22 cellular contexts compared by ENCODE assay signal in the genomic region with DNA sequence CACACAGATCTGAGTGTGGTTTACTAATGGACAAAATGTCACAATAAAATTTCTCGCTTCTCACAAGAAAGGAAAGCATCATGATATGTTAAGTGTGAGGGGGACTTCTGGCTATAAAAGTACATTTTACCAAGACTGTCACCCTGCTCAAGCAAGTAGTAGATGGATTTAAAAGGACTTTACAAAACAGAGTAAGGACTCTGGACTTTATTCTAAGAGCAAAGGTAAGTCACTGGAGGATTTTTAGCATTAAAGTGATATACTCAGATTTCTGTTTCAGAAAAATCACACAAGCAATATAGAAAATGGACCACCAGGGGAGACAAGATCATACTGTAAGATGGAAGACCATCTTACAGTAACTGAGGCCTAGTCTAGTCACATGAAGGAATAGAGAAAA. TPM values are rescaled to one million over a fixed set of nuclear protein-coding genes. Genes with fewer than 3 reads are reported as not detected.
A peak's percentile ranks its signal among the peaks of the same experiment; 100 is the strongest.
DNase-seq lines count a peak whose midpoint lies in the region; FAIRE-seq and TF ChIP-seq lines count a peak whose summit lies in the region.
"Had no signal": no experiment of that assay in that cellular context is flagged by ENCODE, and none has a peak within 500 bp of the region (broad histone marks: within the 10 kb centered on the region; RNA-seq: fewer than 3 reads in every experiment).

No MANE protein-coding gene starts in this region.

- H3K27ac Mint-ChIP-seq in MCF 10A (ENCODE audit: low read depth, unreplicated experiment): no peak overlapping the region
- peak overlapping the region; percentile 74 for H3K27ac Mint-ChIP-seq in osteocyte (ENCODE audit: unreplicated experiment)
- H3K27ac Mint-ChIP-seq: CD8-positive, alpha-beta T cell; GM23338; H9; HFFc6 had no signal

- H3K79me2 ChIP-seq in mammary epithelial cell (ENCODE audit: insufficient read depth, low read length) (peaks cover 45% of the 10 kb centered on the region), Loucy (ENCODE audit: insufficient read depth, low read length) (peaks cover 43% of the 10 kb centered on the region)

- peaks cover 13% of the 10 kb centered on the region for H3K4me1 ChIP-seq in mammary epithelial cell (ENCODE audit: insufficient read depth, low read length)
- peaks cover 16% of the 10 kb centered on the region for H3K4me1 ChIP-seq in Loucy (ENCODE audit: insufficient read depth, low read length, poor library complexity, severe bottlenecking)
- peaks cover 5% of the 10 kb centered on the region in 2 donors for H3K4me1 ChIP-seq in kidney (ENCODE audit: control insufficient read depth in 1 of 2, insufficient read depth in 1 of 2, low read depth in 1 of 2, low read length in 2 of 2)

- no TSS peak for BruUV-seq in mammary epithelial cell (replicated peaks; lab: Mats Ljungman, UMichigan)
- no TSS peak for BruUV-seq in MCF 10A (replicated peaks; lab: Mats Ljungman, UMichigan)

- no peak overlapping the region for H3K4me3 Mint-ChIP-seq in MCF 10A (ENCODE audit: unreplicated experiment)
- no peak overlapping the region for H3K4me3 Mint-ChIP-seq in osteocyte (ENCODE audit: unreplicated experiment)
- H3K4me3 Mint-ChIP-seq: CD4-positive, CD25-positive, alpha-beta regulatory T cell; CD8-positive, alpha-beta T cell; GM23338; H9; HFFc6 had no signal

- POLR2A ChIA-PET in MCF 10A (lab: Yijun Ruan, JAX): no interaction called here

- 95% methylated on average over 1 of the region's 1 CpG for WGBS in mammary epithelial cell (ENCODE audit: low coverage, missing lambda C conversion rate)

- TF ChIP-seq CTCF in mammary epithelial cell (conservative IDR thresholded peaks at IDR 0.05 in 1 of 2, IDR thresholded peaks at IDR 0.05 in 1 of 2; ENCODE audit: extremely low read depth in 1 of 2, insufficient read depth in 1 of 2, low read depth in 1 of 2, low read length in 2 of 2): no peak
- no peak for TF ChIP-seq CTCF in MCF 10A (IDR thresholded peaks at IDR 0.05; ENCODE audit: unreplicated experiment)
- TF ChIP-seq CTCF in Loucy (conservative IDR thresholded peaks at IDR 0.05; ENCODE audit: low read length): 0 out of 2 replicates have a peak, but pooled peaks have one; percentile 11
- no peak for TF ChIP-seq CTCF in kidney (IDR thresholded peaks at IDR 0.05; ENCODE audit: borderline replicate concordance, extremely low read depth, insufficient read depth)
- TF ChIP-seq CTCF in osteocyte (IDR thresholded peaks at IDR 0.05): no peak

- no peak overlapping the region for H3K27ac ChIP-seq in mammary epithelial cell (ENCODE audit: insufficient read depth, low read depth, low read length)
- peak overlapping the region; percentile 8 to 24 for H3K27ac ChIP-seq in kidney (ENCODE audit: low read depth in 2 of 2, low read length in 2 of 2)
- H3K27ac ChIP-seq: C4-2B had no signal

- H4K20me1 ChIP-seq in mammary epithelial cell (ENCODE audit: insufficient read depth, low read length) (no peaks in the 10 kb centered on the region), Loucy (ENCODE audit: insufficient read depth, low read length, poor library complexity, severe bottlenecking) (no peaks in the 10 kb centered on the region)

- H3K9me2 ChIP-seq in Loucy (replicated peaks; ENCODE audit: low read depth, low read length): no peaks in the 10 kb centered on the region

- H3K36me3 ChIP-seq in mammary epithelial cell (ENCODE audit: insufficient read depth, low read length) (no peaks in the 10 kb centered on the region), Loucy (ENCODE audit: insufficient read depth, low read length) (no peaks in the 10 kb centered on the region), kidney (ENCODE audit: control insufficient read depth in 1 of 2, insufficient read depth in 2 of 2, low read length in 2 of 2) (no peaks in the 10 kb centered on the region)

- no peaks in the 10 kb centered on the region for H3F3A ChIP-seq in Loucy (ENCODE audit: low read depth)

- H3K9me3 ChIP-seq in mammary epithelial cell (replicated peaks; ENCODE audit: insufficient read depth, low read length) (no peaks in the 10 kb centered on the region), Loucy (ENCODE audit: insufficient read depth, low read depth, low read length) (no peaks in the 10 kb centered on the region), kidney (ENCODE audit: control insufficient read depth in 1 of 2, low read length in 2 of 2) (no peaks in the 10 kb centered on the region)
- H3K9me3 ChIP-seq: A549, Caco-2 had no signal

- no peaks in the 10 kb centered on the region for H3K27me3 ChIP-seq in mammary epithelial cell (ENCODE audit: insufficient read depth, low read length)
- H3K27me3 ChIP-seq in Loucy (ENCODE audit: insufficient read depth, low read length, poor library complexity, severe bottlenecking): no peaks in the 10 kb centered on the region

- H3K27me3 Mint-ChIP-seq in MCF 10A (ENCODE audit: insufficient read depth, unreplicated experiment) (no peaks in the 10 kb centered on the region), osteocyte (ENCODE audit: unreplicated experiment) (no peaks in the 10 kb centered on the region)
- H3K27me3 Mint-ChIP-seq: CD4-positive, CD25-positive, alpha-beta regulatory T cell had no signal

- H3K36me3 Mint-ChIP-seq in MCF 10A (ENCODE audit: insufficient read depth, unreplicated experiment): no peaks in the 10 kb centered on the region
- H3K36me3 Mint-ChIP-seq in osteocyte (ENCODE audit: unreplicated experiment): no peaks in the 10 kb centered on the region
- H3K36me3 Mint-ChIP-seq: CD8-positive, alpha-beta T cell had no signal

- no peaks in the 10 kb centered on the region for H3K9me3 Mint-ChIP-seq in MCF 10A (ENCODE audit: unreplicated experiment)
- no peaks in the 10 kb centered on the region for H3K9me3 Mint-ChIP-seq in osteocyte (ENCODE audit: unreplicated experiment)
- H3K9me3 Mint-ChIP-seq: CD8-positive, alpha-beta T cell; GM23338; H9; HFFc6 had no signal

- peak overlapping the region; percentile 53 for H3K4me2 ChIP-seq in mammary epithelial cell (ENCODE audit: insufficient read depth, low read depth, low read length)
- H3K4me2 ChIP-seq in Loucy (ENCODE audit: low read depth, low read length, poor library complexity, severe bottlenecking): no peak overlapping the region
- H3K4me2 ChIP-seq: A549, GM23338 had no signal

- FAIRE-seq in kidney (lab: Jason Lieb, UNC) (no peak), urothelium cell line (lab: Jason Lieb, UNC) (no peak)
- FAIRE-seq: A549, G401.6, GM12892, GM19239 had no signal

- H2AFZ ChIP-seq in mammary epithelial cell (ENCODE audit: low read depth, low read length) (peak overlapping the region; percentile 81), Loucy (ENCODE audit: low read length) (no peak overlapping the region)
- H2AFZ ChIP-seq: GM23338 had no signal

- H3K4me1 Mint-ChIP-seq in MCF 10A (ENCODE audit: insufficient read depth, unreplicated experiment): no peaks in the 10 kb centered on the region
- H3K4me1 Mint-ChIP-seq in osteocyte (ENCODE audit: unreplicated experiment): peaks cover 30% of the 10 kb centered on the region

- CTCF ChIA-PET in mammary epithelial cell (lab: Charles Lee; ENCODE audit: low non-redundant PET): no interaction called here
- CTCF ChIA-PET in MCF 10A (lab: Yijun Ruan, JAX): interaction anchor here (0.6 kb wide), 1 partner anchor 154 kb away, joined by 3 read pairs; no protein-coding TSS in a partner anchor

- H3K4me3 ChIP-seq in mammary epithelial cell (replicated peaks in 1 of 3; ENCODE audit: insufficient read depth in 1 of 3, low read depth in 2 of 3, low read length in 3 of 3): no peak overlapping the region
- no peak overlapping the region for H3K4me3 ChIP-seq in Loucy (ENCODE audit: low read length, poor library complexity, severe bottlenecking)
- no peak overlapping the region for H3K4me3 ChIP-seq in kidney (ENCODE audit: low read length in 2 of 2)
- H3K4me3 ChIP-seq: A549, GM23338 had no signal

- intact Hi-C loops in mammary epithelial cell (cut with micrococcal nuclease) (no loop called here), MCF 10A (cut with micrococcal nuclease) (no loop called here), kidney (cut with DNase I) (no loop called here)

- dilution Hi-C loops in mammary epithelial cell (cut with HindIII; ENCODE audit: low sequenced_read_pairs): no loop called here

- no peak overlapping the region for H3K9ac ChIP-seq in mammary epithelial cell (ENCODE audit: insufficient read depth, low read length)
- H3K9ac ChIP-seq in Loucy (ENCODE audit: low read depth, low read length, poor library complexity, severe bottlenecking): peak overlapping the region; percentile 31
- no peak overlapping the region for H3K9ac ChIP-seq in kidney (ENCODE audit: low read length in 2 of 2)

- DNase-seq in mammary epithelial cell (no peak), MCF 10A (ENCODE audit: unreplicated experiment) (no peak), kidney (no peak), osteocyte (ENCODE audit: extremely low spot score, unreplicated experiment) (no peak), C1 segment of cervical spinal cord (lab: John Stamatoyannopoulos, UW) (no peak), urothelium cell line (ENCODE audit: low spot score) (no peak), NCI-H1048 (lab: John Stamatoyannopoulos, UW) (no peak)
- DNase-seq: 8988T; Caco-2; CD4-positive, CD25-positive, alpha-beta regulatory T cell; CD8-positive, alpha-beta T cell; DMS153; DND-41; H9; HFFc6 had no signal

- in situ Hi-C loops in mammary epithelial cell (cut with MboI; ENCODE audit: low sequenced_read_pairs in 2 of 2): no loop called here

RNA-seq across cellular contexts. Expression of gene FANCC, which starts 19.7 kb away (rescaled TPM):
- total RNA-seq in mammary epithelial cell: 10 to 100 TPM in 1 of 2 donors, 1 to 10 TPM in 1; 4.2 to 12.9 TPM
- 7.1 TPM for polyA plus RNA-seq in mammary epithelial cell
- 38.9 TPM for polyA minus RNA-seq in mammary epithelial cell
- 9.6 and 12.1 TPM in 2 replicates for total RNA-seq in MCF 10A (2022)
- total RNA-seq in kidney: 10.8 TPM
- 7.5 TPM for polyA plus RNA-seq in kidney (ENCODE audit: insufficient read depth, low read depth, low replicate concordance)
- 11.6 and 12.3 TPM in 2 replicates for total RNA-seq in osteocyte
